Comparison of ENCODE assay signal across 1 cellular context in the genomic region with DNA sequence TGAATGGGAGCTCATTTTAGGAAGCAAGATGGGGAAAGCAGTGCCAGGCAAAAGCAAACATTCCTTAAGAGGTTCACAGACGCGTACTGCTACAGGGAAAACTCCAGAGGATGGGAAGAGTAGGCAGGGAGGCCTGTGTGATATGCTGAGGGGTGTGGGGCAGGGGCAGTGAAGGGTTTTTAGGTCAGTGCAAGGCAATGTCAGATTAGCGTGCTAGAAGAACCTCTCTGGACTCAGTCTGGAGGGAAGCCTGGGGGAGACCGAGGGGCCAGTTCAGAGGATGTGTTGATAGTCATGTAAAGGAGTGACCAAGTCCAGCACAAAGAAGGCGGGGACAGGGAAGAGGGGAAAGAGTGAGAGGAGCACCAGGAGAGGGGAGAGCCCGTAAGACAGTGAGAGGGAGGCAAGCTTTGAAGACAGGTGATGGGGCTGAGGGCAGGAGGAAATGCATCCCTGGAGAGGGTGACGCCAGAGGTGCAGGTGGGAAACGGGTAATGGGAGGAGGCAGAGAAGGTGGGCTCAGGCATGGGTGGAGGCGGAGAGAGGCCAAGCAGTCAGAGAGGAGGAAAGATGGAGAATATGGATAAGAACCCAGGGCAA.
TF ChIP-seq lines count a peak whose summit lies in the region.

No MANE protein-coding gene starts in this region.

TF ChIP-seq in H1, 55 proteins besides CTCF, POLR2A, EP300 and RAD21:
- TF ChIP-seq CREB1 (IDR thresholded peaks at IDR 0.05) (no peak), RBBP5 (IDR thresholded peaks at IDR 0.05; ENCODE audit: borderline replicate concordance, low read depth, low read length) (no peak), GTF2F1 (IDR thresholded peaks at IDR 0.05; ENCODE audit: borderline replicate concordance, low read depth, low read length) (no peak), BACH1 (IDR thresholded peaks at IDR 0.05; ENCODE audit: low read length) (no peak), SRF (IDR thresholded peaks at IDR 0.05; ENCODE audit: low read depth, low read length) (no peak), NRF1 (IDR thresholded peaks at IDR 0.05; ENCODE audit: low read depth, low read length) (no peak), CHD1 (IDR thresholded peaks at IDR 0.05; ENCODE audit: low read depth, low read length) (no peak), ZNF274 (IDR thresholded peaks at IDR 0.05; ENCODE audit: borderline replicate concordance, extremely low read depth, low read length) (no peak), HDAC2 (IDR thresholded peaks at IDR 0.05; ENCODE audit: borderline replicate concordance in 1 of 2, low read depth in 2 of 2, low read length in 2 of 2) (no peak), MAFK (IDR thresholded peaks at IDR 0.05; ENCODE audit: low read depth, low read length) (no peak), RNF2 (IDR thresholded peaks at IDR 0.05; ENCODE audit: borderline replicate concordance, low read depth, low read length, missing control alignments, poor library complexity, severe bottlenecking) (no peak), CHD2 (IDR thresholded peaks at IDR 0.05; ENCODE audit: low read length) (no peak), POLR2AphosphoS5 (IDR thresholded peaks at IDR 0.05; ENCODE audit: low read depth, low read length) (no peak)
